In genomic region chr1:27829339-27829960, GRCh38 we compare ENCODE assay signal across 9 cellular contexts. TPM values are rescaled to one million over a fixed set of nuclear protein-coding genes. Genes with fewer than 3 reads are reported as not detected.
DNase-seq lines count a peak whose midpoint lies in the region; ATAC-seq and TF ChIP-seq lines count a peak whose summit lies in the region.
"Not testable (repeated sequence)": the region's sequence is repeated elsewhere in the genome, so short reads cannot be mapped to it uniquely, and the experiment has no call there.
"Had no signal": no experiment of that assay in that cellular context is flagged by ENCODE, and none has a peak within 500 bp of the region (broad histone marks: within the 10 kb centered on the region; RNA-seq: fewer than 3 reads in every experiment).

No MANE protein-coding gene starts in this region.

- not testable (repeated sequence) for H3K23ac ChIP-seq in trophoblast cell (ENCODE audit: low read length)

- in situ Hi-C loops in transverse colon (cut with MboI; ENCODE audit: low pct_ligation_motif_present in 1 of 4, low pct_unique_long_range_greater_than_20kb in 1 of 4, low sequenced_read_pairs in 3 of 4), result not testable (repeated sequence)

- H3K18ac ChIP-seq in trophoblast cell (ENCODE audit: low read length), result not testable (repeated sequence)

- not testable (repeated sequence) for H3K36me3 ChIP-seq in Caco-2 (ENCODE audit: control insufficient read depth, insufficient read depth, low read length); trophoblast cell (ENCODE audit: control insufficient read depth in 1 of 2, insufficient read depth in 2 of 2, low read length in 2 of 2)
- H3K36me3 ChIP-seq in duodenal mucosa (ENCODE audit: control insufficient read depth in 1 of 2, insufficient read depth in 2 of 2, low read length in 2 of 2) (peaks cover 5 to 12% of the 10 kb centered on the region in 2 donors), right lobe of liver (peaks cover 0 to 14% (median 0%) of the 10 kb centered on the region in 4 donors), transverse colon (peaks cover 0 to 17% (median 7%) of the 10 kb centered on the region in 4 donors)

- H3K4me3 ChIP-seq in Caco-2 (ENCODE audit: low read depth, low read length) (0 out of 2 replicates have a peak overlapping the region, but pooled peaks have one; percentile 43), LNCaP clone FGC (ENCODE audit: low read depth, low read length) (peak overlapping the region; percentile 96), duodenal mucosa (ENCODE audit: low read depth in 1 of 2, low read length in 2 of 2) (peak overlapping the region; percentile 91 to 99), right lobe of liver (peak overlapping the region in 1 of 3 donors; percentile 94), transverse colon (peak overlapping the region in 1 of 4 donors; percentile 87)
- H3K4me3 ChIP-seq in trophoblast cell (ENCODE audit: low read depth, low read length), result not testable (repeated sequence)

- not testable (repeated sequence) for H2BK120ac ChIP-seq in trophoblast cell (ENCODE audit: insufficient read depth, low read length, poor library complexity)

- not testable (repeated sequence) for H3K9me3 Mint-ChIP-seq in Caco-2 (ENCODE audit: unreplicated experiment); T-helper 1 cell treated with Interleukin-12 subunit alpha and Interleukin-12 subunit beta and Interleukin-4 antibody, amounts not matched to agents 30 μg/mL and 1 μg/mL, for 36 hours; activated T-helper 2 cell treated with anti-CD3 and anti-CD28 coated beads, Interferon-gamma antibody, Interleukin-2, Interleukin-4, amounts not matched to agents 10 μg/mL and 5 μg/mL and 100 μg/mL, durations not matched to agents 14 hours and 24 hours and 36 hours

- H3K14ac ChIP-seq in trophoblast cell (ENCODE audit: low read length), result not testable (repeated sequence)

- H3K79me2 ChIP-seq in trophoblast cell (ENCODE audit: control insufficient read depth, insufficient read depth, low read length, poor library complexity), result peaks cover 10% of the 10 kb centered on the region

- POLR2A ChIA-PET in Caco-2 (lab: Charles Lee), result not testable (repeated sequence)

- not testable (repeated sequence) for H3K36me3 Mint-ChIP-seq in Caco-2 (ENCODE audit: insufficient read depth, unreplicated experiment); T-helper 1 cell treated with Interleukin-12 subunit alpha and Interleukin-12 subunit beta and Interleukin-4 antibody, amounts not matched to agents 30 μg/mL and 1 μg/mL, for 36 hours (ENCODE audit: low read depth)
- H3K36me3 Mint-ChIP-seq in activated T-helper 2 cell treated with anti-CD3 and anti-CD28 coated beads, Interferon-gamma antibody, Interleukin-2, Interleukin-4, amounts not matched to agents 10 μg/mL and 5 μg/mL and 100 μg/mL, durations not matched to agents 14 hours and 24 hours and 36 hours (ENCODE audit: low read depth), result peaks cover 25% of the 10 kb centered on the region

- H3K79me1 ChIP-seq in trophoblast cell (ENCODE audit: low read length), result not testable (repeated sequence)

- not testable (repeated sequence) for H2AK5ac ChIP-seq in trophoblast cell (ENCODE audit: low read length)

- peak overlapping the region in 1 of 2 donors; percentile 87 for H3K9ac ChIP-seq in duodenal mucosa (ENCODE audit: low read depth in 1 of 2, low read length in 2 of 2)
- H3K9ac ChIP-seq in trophoblast cell (ENCODE audit: low read length), result not testable (repeated sequence)

- not testable (repeated sequence) for H3K4ac ChIP-seq in trophoblast cell (ENCODE audit: low read depth, low read length)

- not testable (repeated sequence) for H3K27ac Mint-ChIP-seq in Caco-2 (ENCODE audit: unreplicated experiment); T-helper 1 cell treated with Interleukin-12 subunit alpha and Interleukin-12 subunit beta and Interleukin-4 antibody, amounts not matched to agents 30 μg/mL and 1 μg/mL, for 36 hours; activated T-helper 2 cell treated with anti-CD3 and anti-CD28 coated beads, Interferon-gamma antibody, Interleukin-2, Interleukin-4, amounts not matched to agents 10 μg/mL and 5 μg/mL and 100 μg/mL, durations not matched to agents 14 hours and 24 hours and 36 hours

- not testable (repeated sequence) for H2AFZ ChIP-seq in trophoblast cell (ENCODE audit: insufficient read depth, low read length, poor library complexity)

- 75% methylated on average over 3 of the region's 4 CpGs for WGBS in right lobe of liver (ENCODE audit: insufficient coverage, low coverage, low lambda C conversion rate, missing lambda C conversion rate)
- WGBS in trophoblast cell (ENCODE audit: extremely low coverage, insufficient coverage, insufficient read length), result no CpG with 5 or more reads among the region's 4 CpGs
- WGBS in transverse colon (ENCODE audit: low coverage in 1 of 2), 2 donors, result 92 to 100% methylated on average over 1 to 4 of the region's 4 CpGs

- not testable (repeated sequence) for H2BK12ac ChIP-seq in trophoblast cell (ENCODE audit: low read length)

- peak overlapping the region; percentile 83 for H3K4me3 Mint-ChIP-seq in Caco-2 (ENCODE audit: unreplicated experiment)
- peak overlapping the region; percentile 93 for H3K4me3 Mint-ChIP-seq in T-helper 1 cell treated with Interleukin-12 subunit alpha and Interleukin-12 subunit beta and Interleukin-4 antibody, amounts not matched to agents 30 μg/mL and 1 μg/mL, for 36 hours
- H3K4me3 Mint-ChIP-seq in activated T-helper 2 cell treated with anti-CD3 and anti-CD28 coated beads, Interferon-gamma antibody, Interleukin-2, Interleukin-4, amounts not matched to agents 10 μg/mL and 5 μg/mL and 100 μg/mL, durations not matched to agents 14 hours and 24 hours and 36 hours (ENCODE audit: low read depth), result peak overlapping the region; percentile 96

- DNase-seq in Caco-2; LNCaP clone FGC (ENCODE audit: low read depth); activated T-helper 2 cell treated with anti-CD3 and anti-CD28 coated beads, Interferon-gamma antibody, Interleukin-2, Interleukin-4, amounts not matched to agents 10 μg/mL and 5 μg/mL and 100 μg/mL, durations not matched to agents 14 hours and 24 hours and 36 hours (ENCODE audit: low spot score); right lobe of liver; trophoblast cell; transverse colon: not testable (repeated sequence)

- H3K27ac ChIP-seq in duodenal mucosa (ENCODE audit: low read depth, low read length); trophoblast cell (ENCODE audit: low read depth, low read length): not testable (repeated sequence)
- H3K27ac ChIP-seq in right lobe of liver (peak overlapping the region in 2 of 3 donors; percentile 76 to 83), transverse colon (peak overlapping the region; percentile 89 to 96 (median 92))

- not testable (repeated sequence) for H3K27me3 ChIP-seq in Caco-2 (replicated peaks; ENCODE audit: control insufficient read depth, insufficient read depth, low read length); duodenal mucosa (ENCODE audit: control insufficient read depth in 1 of 2, insufficient read depth in 2 of 2, low read length in 2 of 2); right lobe of liver; trophoblast cell (ENCODE audit: insufficient read depth, low read length); transverse colon

- not testable (repeated sequence) for TF ChIP-seq CTCF in Caco-2 (IDR thresholded peaks at IDR 0.05; ENCODE audit: insufficient read depth in 1 of 2, low read depth in 1 of 2, low read length in 1 of 2, severe bottlenecking in 1 of 2, unreplicated experiment in 1 of 2); LNCaP clone FGC (IDR thresholded peaks at IDR 0.05; ENCODE audit: control insufficient read depth, extremely low read depth, insufficient read depth); right lobe of liver (IDR thresholded peaks at IDR 0.05); transverse colon (IDR thresholded peaks at IDR 0.05)

- intact Hi-C loops in Caco-2 (cut with micrococcal nuclease; ENCODE audit: unreplicated experiment); activated T-helper 2 cell treated with anti-CD3 and anti-CD28 coated beads, Interferon-gamma antibody, Interleukin-2, Interleukin-4, amounts not matched to agents 10 μg/mL and 5 μg/mL and 100 μg/mL, durations not matched to agents 14 hours and 24 hours and 36 hours (cut with micrococcal nuclease); right lobe of liver (cut with DNase I); transverse colon (cut with DNase I; ENCODE audit: low total_unique reads): not testable (repeated sequence)

- CTCF ChIA-PET in Caco-2 (lab: Charles Lee), result not testable (repeated sequence)

- H3K4me1 Mint-ChIP-seq in Caco-2 (ENCODE audit: low read depth, unreplicated experiment), result peaks cover 10% of the 10 kb centered on the region
- H3K4me1 Mint-ChIP-seq in T-helper 1 cell treated with Interleukin-12 subunit alpha and Interleukin-12 subunit beta and Interleukin-4 antibody, amounts not matched to agents 30 μg/mL and 1 μg/mL, for 36 hours (ENCODE audit: low read depth), result peaks cover 19% of the 10 kb centered on the region
- H3K4me1 Mint-ChIP-seq in activated T-helper 2 cell treated with anti-CD3 and anti-CD28 coated beads, Interferon-gamma antibody, Interleukin-2, Interleukin-4, amounts not matched to agents 10 μg/mL and 5 μg/mL and 100 μg/mL, durations not matched to agents 14 hours and 24 hours and 36 hours (ENCODE audit: low read depth), result peaks cover 22% of the 10 kb centered on the region

- H3K4me2 ChIP-seq in trophoblast cell (ENCODE audit: low read length), result not testable (repeated sequence)

- H4K91ac ChIP-seq in trophoblast cell (ENCODE audit: low read depth, low read length), result not testable (repeated sequence)

- BruUV-seq in Caco-2 (replicated peaks; lab: Mats Ljungman, UMichigan), result not testable (repeated sequence)

- H3K9me3 ChIP-seq in Caco-2; duodenal mucosa (ENCODE audit: control insufficient read depth in 1 of 2, low read length in 2 of 2); right lobe of liver; trophoblast cell (ENCODE audit: insufficient read depth, low read depth, low read length); transverse colon: not testable (repeated sequence)

- TF ChIP-seq EP300 in transverse colon (IDR thresholded peaks at IDR 0.05; ENCODE audit: low read depth), result not testable (repeated sequence)

- not testable (repeated sequence) for ATAC-seq in right lobe of liver

- TF ChIP-seq POLR2A in right lobe of liver (IDR thresholded peaks at IDR 0.05); transverse colon (IDR thresholded peaks at IDR 0.05): not testable (repeated sequence)

- not testable (repeated sequence) for H4K12ac ChIP-seq in trophoblast cell (ENCODE audit: low read depth, low read length)

- H2BK5ac ChIP-seq in trophoblast cell (ENCODE audit: low read depth, low read length, poor library complexity), result not testable (repeated sequence)

- not testable (repeated sequence) for H3K4me1 ChIP-seq in Caco-2; trophoblast cell (ENCODE audit: control insufficient read depth in 1 of 2, insufficient read depth in 2 of 2, low read length in 2 of 2)
- H3K4me1 ChIP-seq in duodenal mucosa (ENCODE audit: control insufficient read depth in 1 of 2, insufficient read depth in 2 of 2, low read length in 2 of 2), result peaks cover 15 to 17% of the 10 kb centered on the region in 2 donors
- peaks cover 0 to 11% (median 4%) of the 10 kb centered on the region in 4 donors for H3K4me1 ChIP-seq in right lobe of liver
- peaks cover 7 to 20% (median 12%) of the 10 kb centered on the region in 4 donors for H3K4me1 ChIP-seq in transverse colon

- H3K27me3 Mint-ChIP-seq in Caco-2 (ENCODE audit: insufficient read depth, unreplicated experiment); T-helper 1 cell treated with Interleukin-12 subunit alpha and Interleukin-12 subunit beta and Interleukin-4 antibody, amounts not matched to agents 30 μg/mL and 1 μg/mL, for 36 hours (ENCODE audit: low read depth); activated T-helper 2 cell treated with anti-CD3 and anti-CD28 coated beads, Interferon-gamma antibody, Interleukin-2, Interleukin-4, amounts not matched to agents 10 μg/mL and 5 μg/mL and 100 μg/mL, durations not matched to agents 14 hours and 24 hours and 36 hours (ENCODE audit: low read depth): not testable (repeated sequence)

- peak overlapping the region; percentile 98 for H4K8ac ChIP-seq in trophoblast cell (ENCODE audit: low read depth, low read length)

RNA-seq across cellular contexts. Expression of gene PPP1R8, which starts 1.1 kb away (rescaled TPM):
- total RNA-seq in Caco-2 (2022), result 37.2 and 40.6 TPM in 2 replicates
- total RNA-seq in activated T-helper 2 cell treated with anti-CD3 and anti-CD28 coated beads, Interferon-gamma antibody, Interleukin-2, Interleukin-4, amounts not matched to agents 10 μg/mL and 5 μg/mL and 100 μg/mL, durations not matched to agents 14 hours and 24 hours and 36 hours, result 67.3 and 71.8 TPM in 2 replicates
- 10 to 100 TPM; 12.4 to 18.6 (median 13.0) TPM for total RNA-seq in right lobe of liver
- polyA plus RNA-seq in trophoblast cell (2013), result 31.4 and 32.0 TPM in 2 replicates
- 10 to 100 TPM; 15.1 to 32.9 (median 28.0) TPM for total RNA-seq in transverse colon

RNA-seq across cellular contexts. Expression of gene THEMIS2, which starts 42.9 kb away (rescaled TPM):
- total RNA-seq in Caco-2 (2022) (0.51 and 0.59 TPM in 2 replicates), right lobe of liver (10 to 100 TPM in 1 of 6 experiments, 1 to 10 TPM in 5; 3.3 to 14.3 (median 7.6) TPM), transverse colon (10 to 100 TPM in 3 of 4 donors, under 1 TPM in 1; 1.00 to 27.9 (median 18.6) TPM)
- total RNA-seq in activated T-helper 2 cell treated with anti-CD3 and anti-CD28 coated beads, Interferon-gamma antibody, Interleukin-2, Interleukin-4, amounts not matched to agents 10 μg/mL and 5 μg/mL and 100 μg/mL, durations not matched to agents 14 hours and 24 hours and 36 hours, result 25.1 and 29.1 TPM in 2 replicates
- polyA plus RNA-seq in trophoblast cell (2013), result 0.62 and 0.77 TPM in 2 replicates
- total RNA-seq: HT1080 had no signal

RNA-seq across cellular contexts. Expression of gene STX12, which starts 56.4 kb away (rescaled TPM):
- 19.6 and 21.5 TPM in 2 replicates for total RNA-seq in Caco-2 (2022)
- 23.3 and 25.9 TPM in 2 replicates for total RNA-seq in activated T-helper 2 cell treated with anti-CD3 and anti-CD28 coated beads, Interferon-gamma antibody, Interleukin-2, Interleukin-4, amounts not matched to agents 10 μg/mL and 5 μg/mL and 100 μg/mL, durations not matched to agents 14 hours and 24 hours and 36 hours
- total RNA-seq in right lobe of liver, result 10 to 100 TPM; 15.2 to 32.7 (median 19.5) TPM
- 30.3 and 35.6 TPM in 2 replicates for polyA plus RNA-seq in trophoblast cell (2013)
- total RNA-seq in transverse colon, result 10 to 100 TPM; 11.3 to 65.3 (median 47.6) TPM
